Comparison of ENCODE assay signal across 8 cellular contexts in genomic region chr1:235074335-235075120, GRCh38. TPM values are rescaled to one million over a fixed set of nuclear protein-coding genes. Genes with fewer than 3 reads are reported as not detected.
DNase-seq lines count a peak whose midpoint lies in the region; ATAC-seq and TF ChIP-seq lines count a peak whose summit lies in the region.

No MANE protein-coding gene starts in this region.

- H3F3A ChIP-seq in PC-3 (ENCODE audit: low read length, unreplicated experiment), result peaks cover 12% of the 10 kb centered on the region

- no peak overlapping the region for H2AFZ ChIP-seq in PC-3 (ENCODE audit: low read length)

- H3K9ac ChIP-seq in PC-3 (ENCODE audit: low read length), result peak overlapping the region; percentile 95

- H3K79me2 ChIP-seq in PC-3 (ENCODE audit: low read length), result peaks cover under 1% of the 10 kb centered on the region; the same call in 1 of the 2 replicates

- no peak overlapping the region for H3K4me3 ChIP-seq in BJ (ENCODE audit: low read depth, low read length)
- peak overlapping the region; percentile 36 for H3K4me3 ChIP-seq in PC-3 (ENCODE audit: low read length)
- H3K4me3 ChIP-seq in right cardiac atrium (ENCODE audit: low read length), result no peak overlapping the region
- peak overlapping the region in 1 of 7 experiments; percentile 7 for H3K4me3 ChIP-seq in skin epidermis

- ATAC-seq in GM19328 (IDR thresholded peaks at IDR 0.05; ENCODE audit: unreplicated experiment), result peak; percentile 42
- ATAC-seq in HG03378 (IDR thresholded peaks at IDR 0.05; ENCODE audit: unreplicated experiment), result peak; percentile 42
- peak; percentile 26 for ATAC-seq in PC-3
- ATAC-seq in right cardiac atrium, result peak; percentile 37 to 50

- H3K27ac ChIP-seq in PC-3 (ENCODE audit: low read length) (peak overlapping the region; percentile 100), right cardiac atrium (ENCODE audit: low read length) (peak overlapping the region; percentile 100), skin epidermis (peak overlapping the region in 20 of 21 experiments; percentile 78 to 98 (median 93))

- no peaks in the 10 kb centered on the region for H3K9me2 ChIP-seq in PC-3 (replicated peaks; ENCODE audit: low read length)

- WGBS in right cardiac atrium, result 28% methylated on average over 17 of the region's 17 CpGs

- H3K27me3 ChIP-seq in BJ (ENCODE audit: control insufficient read depth, insufficient read depth, low read length), result no peaks in the 10 kb centered on the region
- no peaks in the 10 kb centered on the region for H3K27me3 ChIP-seq in PC-3 (ENCODE audit: low read length)
- H3K27me3 ChIP-seq in right cardiac atrium (ENCODE audit: control insufficient read depth, insufficient read depth), result no peaks in the 10 kb centered on the region

- POLR2A ChIA-PET in BJ (lab: Charles Lee), result no interaction called here
- POLR2A ChIA-PET in PC-3 (lab: Charles Lee; ENCODE audit: unreplicated experiment), result interaction anchor here (0.6 to 2.0 kb wide), 6 partner anchors 63 to 471 kb away, joined by 3 to 17 read pairs (median 6); no protein-coding TSS in a partner anchor

- H3K4me1 ChIP-seq in PC-3 (ENCODE audit: insufficient read depth, low read length) (peaks cover 79% of the 10 kb centered on the region), right cardiac atrium (ENCODE audit: control insufficient read depth, insufficient read depth, low read length) (peaks cover 33% of the 10 kb centered on the region)

- TF ChIP-seq CTCF in BJ (IDR thresholded peaks at IDR 0.05; ENCODE audit: insufficient read depth, low read depth, low read length) (no peak), PC-3 (conservative IDR thresholded peaks at IDR 0.05; ENCODE audit: low read depth, low read length) (no peak)

- H3K36me3 ChIP-seq in BJ (ENCODE audit: control insufficient read depth, insufficient read depth, low read length), result no peaks in the 10 kb centered on the region
- no peaks in the 10 kb centered on the region; the same call in 1 of the 2 replicates for H3K36me3 ChIP-seq in PC-3 (ENCODE audit: low read depth, low read length)

- TSS peak; percentile 81 for BruUV-seq in PC-3 (replicated peaks; lab: Mats Ljungman, UMichigan)

- intact Hi-C loops in PC-3 (cut with micrococcal nuclease), result loop anchor here (1.0 to 2.0 kb wide), 5 partner anchors 77 to 472 kb away; partner anchors contain the start of gene IRF2BP2
- intact Hi-C loops in right cardiac atrium (cut with DNase I), result loop anchor here (5.0 to 10.0 kb wide), 10 partner anchors 82 to 467 kb away; no protein-coding TSS in a partner anchor

- CTCF ChIA-PET in BJ (lab: Yijun Ruan, JAX) (interaction anchor here (0.7 to 1.1 kb wide), 2 partner anchors 9 to 471 kb away, joined by 3 to 4 read pairs; no protein-coding TSS in a partner anchor), PC-3 (lab: Charles Lee) (no interaction called here)

- peak overlapping the region; percentile 77 for H3K4me2 ChIP-seq in PC-3 (ENCODE audit: low read length)

- H4K20me1 ChIP-seq in PC-3 (ENCODE audit: low read length), result no peaks in the 10 kb centered on the region

- H3K9me3 ChIP-seq in PC-3 (ENCODE audit: low read length) (no peaks in the 10 kb centered on the region), right cardiac atrium (ENCODE audit: control insufficient read depth, low read length) (no peaks in the 10 kb centered on the region)

- DNase-seq in BJ (ENCODE audit: low read depth) (peak; percentile 68), PC-3 (peak; percentile 73), right cardiac atrium (peak; percentile 43 to 74 (median 70)), T-helper 9 cell (no peak)
- peak; percentile 32 for DNase-seq in activated naive CD8-positive, alpha-beta T cell treated with anti-CD3 and anti-CD28 coated beads, Interleukin-2, amount 50 U/mL, for 16 hours (ENCODE audit: low read depth, low spot score)

RNA-seq across cellular contexts. Expression of gene TOMM20, which starts 54.1 kb away (rescaled TPM):
- 53.7 and 56.8 TPM in 2 replicates for polyA plus RNA-seq in BJ (2011; rRNA removed)
- 13.7 and 28.7 TPM in 2 replicates for polyA minus RNA-seq in BJ (2011; rRNA and poly(A)+ RNA removed)
- total RNA-seq in PC-3 (2014; rRNA removed), result 45.2 and 48.0 TPM in 2 replicates
- 100 to 1,000 TPM in 1 of 4 donors, 10 to 100 TPM in 3; 88.1 to 110 (median 96.4) TPM for total RNA-seq in right cardiac atrium
- polyA plus RNA-seq in right cardiac atrium, result 66.3 TPM
